12 cellular contexts compared by ENCODE assay signal in the genomic region with DNA sequence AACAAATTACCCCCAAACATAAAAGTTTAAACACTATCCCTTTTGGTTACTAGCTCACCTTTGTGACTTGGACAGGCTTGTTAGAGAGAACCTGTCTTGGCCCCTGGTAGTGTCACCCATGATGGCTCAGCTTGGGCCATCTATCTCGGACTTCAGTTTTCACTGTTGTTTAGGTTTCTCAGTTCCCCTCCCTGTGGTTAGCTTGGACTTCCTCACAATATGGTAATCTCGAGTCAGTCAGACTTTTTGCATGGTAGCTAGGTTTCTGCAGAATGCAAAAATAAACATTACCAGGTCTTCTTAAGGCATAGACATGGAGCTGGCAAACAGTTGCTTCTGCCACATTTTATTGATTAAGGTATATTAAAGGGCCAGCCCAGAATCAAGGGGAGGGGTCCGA.
DNase-seq lines count a peak whose midpoint lies in the region; ATAC-seq and TF ChIP-seq lines count a peak whose summit lies in the region.
"Had no signal": no experiment of that assay in that cellular context is flagged by ENCODE, and none has a peak within 500 bp of the region (broad histone marks: within the 10 kb centered on the region; RNA-seq: fewer than 3 reads in every experiment).

No MANE protein-coding gene starts in this region.

- no peaks in the 10 kb centered on the region for H3F3A ChIP-seq in Loucy (ENCODE audit: low read depth)

- H3K27me3 Mint-ChIP-seq in activated T-cell treated with anti-CD3 and anti-CD28 coated beads, Interleukin-2, amount 50 U/mL, for 4 hours (ENCODE audit: low read depth): no peaks in the 10 kb centered on the region
- H3K27me3 Mint-ChIP-seq: T-cell had no signal

- peak; percentile 12 for DNase-seq in GM20000 (ENCODE audit: low spot score)
- DNase-seq in activated T-cell treated with anti-CD3 and anti-CD28 coated beads, Interleukin-2, amount 50 U/mL, for 4 hours: no peak
- no peak for DNase-seq in activated CD4-positive, CD25-positive, alpha-beta regulatory T cell treated with anti-CD3 and anti-CD28 coated beads, Interleukin-2, amount 50 U/mL, for 72 hours
- no peak for DNase-seq in NCI-H526 (lab: John Stamatoyannopoulos, UW)
- DNase-seq in NCI-H187 treated with DMSO at 0.1 percent for 48 hours (lab: John Stamatoyannopoulos, UW): no peak
- DNase-seq: NCI-H2227 treated with DMSO at 0.1 percent for 48 hours, T-cell had no signal

- H4K20me1 ChIP-seq in Loucy (ENCODE audit: insufficient read depth, low read length, poor library complexity, severe bottlenecking): no peaks in the 10 kb centered on the region

- TF ChIP-seq CTCF in GM20000 (IDR thresholded peaks at IDR 0.05; ENCODE audit: extremely low read depth, missing control alignments): no peak
- no peak for TF ChIP-seq CTCF in Loucy (conservative IDR thresholded peaks at IDR 0.05; ENCODE audit: low read length)

- no peak overlapping the region for H3K9ac ChIP-seq in Loucy (ENCODE audit: low read depth, low read length, poor library complexity, severe bottlenecking)

- no peak overlapping the region for H3K4me3 Mint-ChIP-seq in activated T-cell treated with anti-CD3 and anti-CD28 coated beads, Interleukin-2, amount 50 U/mL, for 4 hours
- H3K4me3 Mint-ChIP-seq: neural crest cell, T-cell had no signal

- H3K79me2 ChIP-seq in Loucy (ENCODE audit: insufficient read depth, low read length): no peaks in the 10 kb centered on the region

- H3K9me3 Mint-ChIP-seq in activated T-cell treated with anti-CD3 and anti-CD28 coated beads, Interleukin-2, amount 50 U/mL, for 4 hours: peaks cover 14% of the 10 kb centered on the region
- H3K9me3 Mint-ChIP-seq: neural crest cell had no signal

- H3K4me1 ChIP-seq in Loucy (ENCODE audit: insufficient read depth, low read length, poor library complexity, severe bottlenecking): peaks cover 7% of the 10 kb centered on the region

- no peak overlapping the region for H3K4me3 ChIP-seq in Loucy (ENCODE audit: low read length, poor library complexity, severe bottlenecking)
- H3K4me3 ChIP-seq: thoracic aorta had no signal

- no peaks in the 10 kb centered on the region for H3K36me3 Mint-ChIP-seq in activated T-cell treated with anti-CD3 and anti-CD28 coated beads, Interleukin-2, amount 50 U/mL, for 4 hours (ENCODE audit: insufficient read depth)
- H3K36me3 Mint-ChIP-seq: T-cell had no signal

- H3K4me1 Mint-ChIP-seq in activated T-cell treated with anti-CD3 and anti-CD28 coated beads, Interleukin-2, amount 50 U/mL, for 4 hours (ENCODE audit: low read depth): no peaks in the 10 kb centered on the region
- H3K4me1 Mint-ChIP-seq: neural crest cell, T-cell had no signal

- no peaks in the 10 kb centered on the region for H3K36me3 ChIP-seq in Loucy (ENCODE audit: insufficient read depth, low read length)
- H3K36me3 ChIP-seq: thoracic aorta had no signal

- peak; percentile 100 for ATAC-seq in GM18502 (IDR thresholded peaks at IDR 0.05; ENCODE audit: poor library complexity, unreplicated experiment)
- peak; percentile 100 for ATAC-seq in HG02981 (IDR thresholded peaks at IDR 0.05; ENCODE audit: unreplicated experiment)
- no peak for ATAC-seq in activated T-cell treated with anti-CD3 and anti-CD28 coated beads, Interleukin-2, amount 50 U/mL, for 4 hours
- ATAC-seq: T-cell had no signal

- H2AFZ ChIP-seq in Loucy (ENCODE audit: low read length): no peak overlapping the region

- H3K4me2 ChIP-seq in Loucy (ENCODE audit: low read depth, low read length, poor library complexity, severe bottlenecking): peak overlapping the region; percentile 8

- no peaks in the 10 kb centered on the region for H3K27me3 ChIP-seq in Loucy (ENCODE audit: insufficient read depth, low read length, poor library complexity, severe bottlenecking)

- no peaks in the 10 kb centered on the region for H3K9me3 ChIP-seq in Loucy (ENCODE audit: insufficient read depth, low read depth, low read length)
- H3K9me3 ChIP-seq: thoracic aorta had no signal

- H3K9me2 ChIP-seq in Loucy (replicated peaks; ENCODE audit: low read depth, low read length): no peaks in the 10 kb centered on the region

Comparison
In these comparisons a context has a peak if more than half of its experiments do, and no peak if none do; other contexts are left out.
1. ATAC-seq: peak in GM18502 (single experiment) and HG02981 (single experiment); none in activated T-cell treated with anti-CD3 and anti-CD28 coated beads, Interleukin-2, amount 50 U/mL, for 4 hours (0 of 2).